8 cellular contexts compared by ENCODE assay signal in the genomic region with DNA sequence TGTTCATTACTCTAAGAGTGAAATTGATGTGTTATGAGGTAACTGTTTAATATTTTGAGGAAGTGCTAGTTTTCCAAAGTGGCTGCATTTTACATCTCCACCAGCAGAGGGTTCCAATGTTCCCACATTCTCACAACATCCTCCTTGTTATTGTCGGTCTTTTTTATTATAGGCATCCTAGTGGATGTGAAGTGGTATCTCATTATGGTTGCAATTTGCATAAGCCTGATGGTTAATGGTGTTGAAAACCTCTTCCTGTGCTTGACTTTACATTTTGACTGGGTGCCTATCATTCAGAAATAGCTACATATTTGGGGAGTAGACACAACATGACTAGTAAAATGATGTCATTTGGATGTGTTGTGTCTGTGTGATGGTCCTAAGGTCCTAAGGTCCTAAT.
DNase-seq lines count a peak whose midpoint lies in the region; ATAC-seq, FAIRE-seq and TF ChIP-seq lines count a peak whose summit lies in the region.

No MANE protein-coding gene starts in this region.

- H3K4me1 Mint-ChIP-seq in activated CD4-positive, alpha-beta T cell treated with anti-CD3 and anti-CD28 coated beads for 36 hours = peaks cover 2% of the 10 kb centered on the region

- TF ChIP-seq CTCF in RWPE2 (IDR thresholded peaks at IDR 0.05; ENCODE audit: poor library complexity, severe bottlenecking) (peak; percentile 90), foreskin keratinocyte (conservative IDR thresholded peaks at IDR 0.05) (peak; percentile 68)

- no peak for TF ChIP-seq EP300 in Ishikawa (IDR thresholded peaks at IDR 0.05; ENCODE audit: borderline replicate concordance)

- no peak overlapping the region for H3K27ac Mint-ChIP-seq in activated CD4-positive, alpha-beta T cell treated with anti-CD3 and anti-CD28 coated beads for 36 hours

- H3K9me3 ChIP-seq in RWPE2 (ENCODE audit: severe bottlenecking) = no peaks in the 10 kb centered on the region

- H3K4me3 Mint-ChIP-seq in activated CD4-positive, alpha-beta T cell treated with anti-CD3 and anti-CD28 coated beads for 36 hours = no peak overlapping the region

- H3K4me1 ChIP-seq in RWPE2 (ENCODE audit: insufficient read depth, poor library complexity, severe bottlenecking) = no peaks in the 10 kb centered on the region
- no peaks in the 10 kb centered on the region for H3K4me1 ChIP-seq in foreskin keratinocyte

- no peaks in the 10 kb centered on the region for H3K36me3 Mint-ChIP-seq in activated CD4-positive, alpha-beta T cell treated with anti-CD3 and anti-CD28 coated beads for 36 hours (ENCODE audit: low read depth)

- no peaks in the 10 kb centered on the region for H3K36me3 ChIP-seq in RWPE2 (ENCODE audit: low read depth)

- FAIRE-seq in frontal cortex (lab: Jason Lieb, UNC) = no peak

- H3K4me3 ChIP-seq in RWPE2 (ENCODE audit: severe bottlenecking) = no peak overlapping the region

- H3K27ac ChIP-seq in RWPE2 (ENCODE audit: poor library complexity, severe bottlenecking) (no peak overlapping the region), foreskin keratinocyte (no peak overlapping the region)

- intact Hi-C loops in activated CD4-positive, alpha-beta T cell treated with anti-CD3 and anti-CD28 coated beads for 36 hours (cut with DNase I, micrococcal nuclease) = no loop called here

- CTCF ChIA-PET in activated CD4-positive, alpha-beta T cell treated with anti-CD3 and anti-CD28 coated beads for 36 hours (lab: Charles Lee) = interaction anchor here (0.6 to 2.4 kb wide), 3 partner anchors 8 to 90 kb away, joined by 3 to 7 read pairs (median 3); no protein-coding TSS in a partner anchor

- no peak for ATAC-seq in activated CD4-positive, alpha-beta T cell treated with anti-CD3 and anti-CD28 coated beads for 36 hours
- ATAC-seq in GM21825 (IDR thresholded peaks at IDR 0.05; ENCODE audit: unreplicated experiment) (peak; percentile 87), RWPE2 (ENCODE audit: low read depth) (peak; percentile 68), foreskin keratinocyte (peak; percentile 78)

- H3K9me3 Mint-ChIP-seq in activated CD4-positive, alpha-beta T cell treated with anti-CD3 and anti-CD28 coated beads for 36 hours (ENCODE audit: low read depth) = no peaks in the 10 kb centered on the region

- H3K27me3 ChIP-seq in RWPE2 (ENCODE audit: insufficient read depth, poor library complexity, severe bottlenecking) (peaks cover 7% of the 10 kb centered on the region), foreskin keratinocyte (no peaks in the 10 kb centered on the region)

- H3K27me3 Mint-ChIP-seq in activated CD4-positive, alpha-beta T cell treated with anti-CD3 and anti-CD28 coated beads for 36 hours = no peaks in the 10 kb centered on the region

- peak; percentile 6 for DNase-seq in activated CD4-positive, alpha-beta T cell treated with anti-CD3 and anti-CD28 coated beads for 36 hours
- DNase-seq in activated CD4-positive, alpha-beta T cell treated with anti-CD3 and anti-CD28 coated beads, Interleukin-2, amount 50 U/mL, for 48 hours = no peak
- DNase-seq in RWPE2 (ENCODE audit: low spot score) = no peak
- DNase-seq in foreskin keratinocyte = peak; percentile 26 to 33
- DNase-seq in stimulated activated naive CD4-positive, alpha-beta T cell (lab: John Stamatoyannopoulos, UW) = no peak
- no peak for DNase-seq in frontal cortex (ENCODE audit: low spot score in 2 of 2)

- POLR2A ChIA-PET in activated CD4-positive, alpha-beta T cell treated with anti-CD3 and anti-CD28 coated beads for 36 hours (lab: Charles Lee) = no interaction called here

- peak; percentile 55 for TF ChIP-seq RAD21 in Ishikawa (IDR thresholded peaks at IDR 0.05; ENCODE audit: low read depth)

TF ChIP-seq in Ishikawa, 13 proteins besides CTCF, POLR2A, EP300 and RAD21:
- TF ChIP-seq CEBPB (IDR thresholded peaks at IDR 0.05) (no peak), TEAD4 (IDR thresholded peaks at IDR 0.05) (no peak), EGR1 (IDR thresholded peaks at IDR 0.05) (no peak), CREB1 (IDR thresholded peaks at IDR 0.05; ENCODE audit: low read depth) (no peak), TCF12 (IDR thresholded peaks at IDR 0.05; ENCODE audit: low read depth) (no peak)
- TF ChIP-seq, protein P1, sequence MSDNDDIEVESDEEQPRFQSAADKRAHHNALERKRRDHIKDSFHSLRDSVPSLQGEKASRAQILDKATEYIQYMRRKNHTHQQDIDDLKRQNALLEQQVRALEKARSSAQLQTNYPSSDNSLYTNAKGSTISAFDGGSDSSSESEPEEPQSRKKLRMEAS (IDR thresholded peaks at IDR 0.05) = no peak
- TF ChIP-seq, protein P2, sequence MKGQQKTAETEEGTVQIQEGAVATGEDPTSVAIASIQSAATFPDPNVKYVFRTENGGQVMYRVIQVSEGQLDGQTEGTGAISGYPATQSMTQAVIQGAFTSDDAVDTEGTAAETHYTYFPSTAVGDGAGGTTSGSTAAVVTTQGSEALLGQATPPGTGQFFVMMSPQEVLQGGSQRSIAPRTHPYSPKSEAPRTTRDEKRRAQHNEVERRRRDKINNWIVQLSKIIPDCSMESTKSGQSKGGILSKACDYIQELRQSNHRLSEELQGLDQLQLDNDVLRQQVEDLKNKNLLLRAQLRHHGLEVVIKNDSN (IDR thresholded peaks at IDR 0.05) = no peak
TF ChIP-seq in Ishikawa: peak in this region for 0.

Comparison
In these comparisons a context has a peak if more than half of its experiments do, and no peak if none do; other contexts are left out.
1. DNase-seq: peak in activated CD4-positive, alpha-beta T cell treated with anti-CD3 and anti-CD28 coated beads for 36 hours (single experiment) and foreskin keratinocyte (2 of 2); none in activated CD4-positive, alpha-beta T cell treated with anti-CD3 and anti-CD28 coated beads, Interleukin-2, amount 50 U/mL, for 48 hours (0 of 2), RWPE2 (single experiment), stimulated activated naive CD4-positive, alpha-beta T cell (0 of 6) and frontal cortex (0 of 2).